ENCODE assay signal across 8 cellular contexts in the genomic region with DNA sequence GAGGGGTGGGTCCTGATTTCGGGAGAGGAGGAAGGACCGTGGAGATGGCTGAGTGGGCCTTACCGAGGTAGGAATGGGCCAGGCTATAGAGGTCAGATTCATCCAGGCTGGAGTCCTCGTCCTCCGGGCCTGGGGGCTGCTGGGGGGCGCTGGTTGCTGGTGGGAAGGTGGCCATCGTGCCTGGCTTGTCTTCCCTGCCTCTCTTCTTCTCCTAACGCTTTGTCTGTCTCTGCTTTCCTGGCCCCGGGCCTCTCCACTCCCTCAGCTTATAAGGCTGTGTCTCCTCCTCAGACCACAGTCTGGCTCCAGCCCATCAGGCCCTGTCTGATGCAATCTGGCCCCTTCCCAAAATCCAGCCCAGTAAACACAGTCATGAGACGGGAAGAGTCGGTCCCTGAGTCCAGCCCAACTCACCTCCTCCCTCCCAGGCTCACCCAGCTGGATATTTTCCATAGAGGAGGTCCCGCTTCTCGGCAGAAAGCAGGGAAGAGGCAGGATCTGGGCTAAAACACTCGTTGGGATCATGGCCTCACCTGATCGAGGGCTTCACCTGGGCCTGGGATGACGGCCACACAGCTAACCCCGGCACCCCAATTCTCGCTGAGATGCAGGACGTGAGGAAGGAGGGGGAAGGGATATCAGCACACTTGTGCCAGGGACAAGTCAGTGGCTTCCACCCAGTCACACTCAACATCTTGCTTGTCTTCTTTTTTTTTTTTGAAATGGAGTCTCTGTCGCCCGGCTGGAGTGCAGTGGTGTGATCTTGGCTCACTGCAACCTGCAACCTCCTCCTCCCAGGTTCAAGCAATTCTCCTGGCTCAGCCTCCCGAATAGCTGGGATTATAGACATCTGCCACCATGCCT. TPM values are rescaled to one million over a fixed set of nuclear protein-coding genes. Genes with fewer than 3 reads are reported as not detected.
DNase-seq lines count a peak whose midpoint lies in the region; ATAC-seq, FAIRE-seq and TF ChIP-seq lines count a peak whose summit lies in the region.

A gene with protein sequence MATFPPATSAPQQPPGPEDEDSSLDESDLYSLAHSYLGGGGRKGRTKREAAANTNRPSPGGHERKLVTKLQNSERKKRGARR (minus strand): TSS at position 242 of the 864 bp plus-strand sequence. CDS start 67 bp downstream, at position 175.

- H3K9me3 Mint-ChIP-seq in progenitor cell of endocrine pancreas (ENCODE audit: low read depth), result no peaks in the 10 kb centered on the region

- peak; percentile 47 for FAIRE-seq in pancreas (lab: Jason Lieb, UNC)
- no peak for FAIRE-seq in D721Med (lab: Jason Lieb, UNC)

- H3K36me3 ChIP-seq in pancreas, result no peaks in the 10 kb centered on the region

- no peak for TF ChIP-seq CTCF in pancreas (IDR thresholded peaks at IDR 0.05)
- no peak for TF ChIP-seq CTCF in D721Med (IDR thresholded peaks at IDR 0.05; ENCODE audit: insufficient read depth, missing control alignments)
- TF ChIP-seq CTCF in progenitor cell of endocrine pancreas (IDR thresholded peaks at IDR 0.05; ENCODE audit: unreplicated experiment), result no peak

- H3K27me3 Mint-ChIP-seq in T-helper 17 cell (no peaks in the 10 kb centered on the region), progenitor cell of endocrine pancreas (no peaks in the 10 kb centered on the region)

- H3K4me1 Mint-ChIP-seq in T-helper 17 cell, result peaks cover 48% of the 10 kb centered on the region
- H3K4me1 Mint-ChIP-seq in progenitor cell of endocrine pancreas (ENCODE audit: low read depth), result peaks cover 3% of the 10 kb centered on the region

- WGBS in pancreas, 2 donors, result 11 to 15% methylated on average over 19 to 22 of the region's 22 CpGs

- H3K4me1 ChIP-seq in pancreas, result peaks cover 0 to 14% (median 11%) of the 10 kb centered on the region in 3 donors

- H3K4me3 ChIP-seq in pancreas, result peak within 1 kb of the TSS; percentile 24 to 63 (median 46)

- H3K27ac ChIP-seq in pancreas, result peak within 1 kb of the TSS; percentile 68 to 94 (median 80)

- peak; percentile 65 for DNase-seq in DMS153 (lab: John Stamatoyannopoulos, UW)
- DNase-seq in T-helper 17 cell, result no peak
- DNase-seq in foreskin melanocyte, result peak; percentile 58
- peak; percentile 86 to 98 (median 96) for DNase-seq in pancreas
- DNase-seq in iPS-NIHi7 (ENCODE audit: extremely low spot score), result no peak
- DNase-seq in D721Med (ENCODE audit: insufficient read length, low spot score), result no peak
- no peak for DNase-seq in progenitor cell of endocrine pancreas (ENCODE audit: low spot score, unreplicated experiment)

- intact Hi-C loops in pancreas (cut with DNase I), result no loop called here

- H3K27ac Mint-ChIP-seq in T-helper 17 cell (peak within 1 kb of the TSS; percentile 94), progenitor cell of endocrine pancreas (no peak within 1 kb of the TSS)

- no peaks in the 10 kb centered on the region for H3K9me3 ChIP-seq in T-helper 17 cell (ENCODE audit: control insufficient read depth, low read length, poor library complexity, severe bottlenecking)
- no peaks in the 10 kb centered on the region for H3K9me3 ChIP-seq in pancreas

- ATAC-seq in T-helper 17 cell (no peak), pancreas (peak; percentile 88 to 94 (median 92)), GM21381 (IDR thresholded peaks at IDR 0.05; ENCODE audit: unreplicated experiment) (no peak)

- no peak within 1 kb of the TSS for H3K4me3 Mint-ChIP-seq in T-helper 17 cell
- no peak within 1 kb of the TSS for H3K4me3 Mint-ChIP-seq in progenitor cell of endocrine pancreas (ENCODE audit: low read depth)

- H3K27me3 ChIP-seq in pancreas, result no peaks in the 10 kb centered on the region

- H3K36me3 Mint-ChIP-seq in T-helper 17 cell (ENCODE audit: low read depth) (peaks cover 2% of the 10 kb centered on the region), progenitor cell of endocrine pancreas (ENCODE audit: insufficient read depth) (no peaks in the 10 kb centered on the region)

RNA-seq across cellular contexts. Expression of the gene that starts here (rescaled TPM):
- total RNA-seq in T-helper 17 cell, result under 1 TPM; 0.07 to 0.13 TPM
- 100 to 1,000 TPM in 3 of 6 donors, 10 to 100 TPM in 3; 28.9 to 303 (median 103) TPM for total RNA-seq in pancreas
- polyA plus RNA-seq in pancreas, result 100 to 1,000 TPM; 117 to 151 TPM
- not detected in 2 replicates for total RNA-seq in progenitor cell of endocrine pancreas

Comparison
In these comparisons a context has a peak if more than half of its experiments do, and no peak if none do; other contexts are left out.
1. RNA of the gene that starts here (total RNA-seq): 28.9 to 303 TPM in pancreas; 0.07 to 0.13 TPM in T-helper 17 cell and not detected in progenitor cell of endocrine pancreas; every median in the first group is over 10 times any median in the second.
2. DNase-seq: peak in DMS153 (single experiment), foreskin melanocyte (single experiment) and pancreas (6 of 6); none in T-helper 17 cell (0 of 3), iPS-NIHi7 (single experiment), D721Med (single experiment) and progenitor cell of endocrine pancreas (single experiment).
3. ATAC-seq: peak in pancreas (4 of 4); none in T-helper 17 cell (single experiment) and GM21381 (single experiment).